In the genomic region with DNA sequence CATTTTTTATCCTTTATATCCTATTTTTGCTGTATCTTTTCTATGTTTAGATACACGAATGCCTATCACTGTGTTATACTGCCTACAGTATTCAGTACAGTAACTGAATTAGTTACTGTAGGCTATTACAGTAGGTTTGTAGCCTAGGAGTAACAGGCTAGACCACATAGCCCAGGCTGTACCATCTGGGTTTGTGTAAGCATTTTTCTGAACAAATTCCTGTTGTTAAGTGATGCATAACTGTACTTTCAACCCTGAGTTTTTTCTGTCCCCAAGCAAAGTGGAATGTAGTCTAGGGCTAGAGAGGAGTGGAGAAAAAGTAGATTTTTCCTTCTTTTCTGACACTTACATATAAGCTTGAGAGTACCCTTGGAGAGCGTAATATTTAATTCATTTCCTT, we compare ENCODE assay signal across 6 cellular contexts.
"Had no signal": no experiment of that assay in that cellular context is flagged by ENCODE, and none has a peak within 500 bp of the region (broad histone marks: within the 10 kb centered on the region; RNA-seq: fewer than 3 reads in every experiment).

No MANE protein-coding gene starts in this region.

- H2AFZ ChIP-seq: GM23248 had no signal

- H3K27ac ChIP-seq: GM23248, HL-60 had no signal

- H3K4me1 ChIP-seq: HAP-1 had no signal

- H3K36me3 ChIP-seq: HAP-1 had no signal

- H3K9ac ChIP-seq: GM23248 had no signal

- DNase-seq: GM23248, GOT3, H7, HFFc6 had no signal

- H3K4me3 ChIP-seq: GM23248, HAP-1 had no signal
